Comparison of ENCODE assay signal across 1 cellular context in the genomic region with DNA sequence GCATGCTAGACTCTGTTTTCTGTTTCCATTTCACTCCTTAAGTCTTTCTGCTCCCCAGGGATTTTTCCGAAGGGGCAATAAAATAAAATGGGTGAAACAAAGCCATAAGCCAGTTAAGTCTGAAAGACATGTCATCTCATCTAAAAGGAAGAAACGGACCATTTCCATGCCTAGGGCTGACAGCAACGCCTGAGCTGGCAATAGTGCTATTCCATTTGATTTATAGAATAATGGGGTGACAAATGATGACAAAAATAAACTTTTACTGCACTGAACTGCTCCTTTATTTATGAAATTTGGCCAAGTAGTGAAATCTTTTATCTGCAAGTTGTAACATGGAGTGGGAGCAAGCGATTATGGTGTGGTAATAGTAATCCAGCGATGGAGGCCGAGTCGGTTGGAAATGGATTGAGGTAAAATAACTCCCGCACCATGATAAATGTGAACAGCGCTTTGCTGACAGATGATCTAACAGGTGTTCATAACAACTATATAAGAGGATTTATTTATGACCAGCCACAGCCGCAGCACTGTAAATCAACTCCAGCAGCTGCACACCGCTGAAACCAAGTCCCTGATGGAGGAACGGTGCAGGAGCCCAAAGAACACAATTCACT.
TF ChIP-seq lines count a peak whose summit lies in the region.

No MANE protein-coding gene starts in this region.

TF ChIP-seq in HEK293, 187 proteins besides CTCF, POLR2A, EP300 and RAD21 (continued from another document and continues in another):
- TF ChIP-seq ZNF274 (IDR thresholded peaks at IDR 0.05; ENCODE audit: low read length) (no peak), ZNF274 (tag by site-specific recombination; IDR thresholded peaks at IDR 0.05; ENCODE audit: borderline replicate concordance) (no peak), TRIM28 (IDR thresholded peaks at IDR 0.05; ENCODE audit: borderline replicate concordance, low read length) (no peak), ZNF549 (tag by site-specific recombination; IDR thresholded peaks at IDR 0.05) (no peak), ZNF10 (tag by site-specific recombination; IDR thresholded peaks at IDR 0.05) (peak; percentile 66), ZNF514 (tag by site-specific recombination; IDR thresholded peaks at IDR 0.05) (no peak), SALL2 (tag by site-specific recombination; IDR thresholded peaks at IDR 0.05; ENCODE audit: borderline replicate concordance) (no peak), OSR2 (tag by site-specific recombination; IDR thresholded peaks at IDR 0.05) (peak; percentile 99), ZNF621 (tag by site-specific recombination; IDR thresholded peaks at IDR 0.05) (no peak), ZNF776 (tag by site-specific recombination; IDR thresholded peaks at IDR 0.05; ENCODE audit: borderline replicate concordance) (no peak), ZNF48 (tag by site-specific recombination; IDR thresholded peaks at IDR 0.05) (no peak), SCRT1 (tag by site-specific recombination; IDR thresholded peaks at IDR 0.05; ENCODE audit: borderline replicate concordance) (no peak), ZNF660 (tag by site-specific recombination; IDR thresholded peaks at IDR 0.05) (no peak), GLI2 (tag by site-specific recombination; IDR thresholded peaks at IDR 0.05; ENCODE audit: borderline replicate concordance, low read depth) (peak; percentile 91), ZNF292 (tag by site-specific recombination; IDR thresholded peaks at IDR 0.05; ENCODE audit: borderline replicate concordance, low read depth) (no peak), GLIS1 (tag by site-specific recombination; IDR thresholded peaks at IDR 0.05) (peak; percentile 31; the same call in 1 of the 2 replicates), ZNF341 (tag by site-specific recombination; IDR thresholded peaks at IDR 0.05; ENCODE audit: low read depth) (no peak), ZNF521 (tag by site-specific recombination; IDR thresholded peaks at IDR 0.05) (no peak), KLF1 (tag by site-specific recombination; IDR thresholded peaks at IDR 0.05) (no peak), ZNF629 (tag by site-specific recombination; IDR thresholded peaks at IDR 0.05) (peak; percentile 86), MYNN (tag by site-specific recombination; IDR thresholded peaks at IDR 0.05; ENCODE audit: borderline replicate concordance) (peak; percentile 50), ZNF112 (tag by site-specific recombination; IDR thresholded peaks at IDR 0.05) (no peak), ZSCAN16 (tag by site-specific recombination; IDR thresholded peaks at IDR 0.05) (no peak), ZNF423 (tag by site-specific recombination; IDR thresholded peaks at IDR 0.05) (peak; percentile 90), KLF16 (tag by site-specific recombination; IDR thresholded peaks at IDR 0.05) (peak; percentile 83; the same call in 1 of the 2 replicates), ZNF529 (tag by site-specific recombination; IDR thresholded peaks at IDR 0.05; ENCODE audit: insufficient replicate concordance) (no peak), KLF8 (tag by site-specific recombination; IDR thresholded peaks at IDR 0.05) (peak; percentile 64), ZNF747 (tag by site-specific recombination; IDR thresholded peaks at IDR 0.05) (no peak), ZNF792 (tag by site-specific recombination; IDR thresholded peaks at IDR 0.05) (no peak), EGR2 (tag by site-specific recombination; IDR thresholded peaks at IDR 0.05; ENCODE audit: low read depth) (no peak), KLF9 (tag by site-specific recombination; IDR thresholded peaks at IDR 0.05; ENCODE audit: low read depth) (0 out of 2 replicates have a peak, but pooled peaks have one; percentile 44), ZNF394 (tag by site-specific recombination; IDR thresholded peaks at IDR 0.05; ENCODE audit: borderline replicate concordance) (peak; percentile 84), ZBTB21 (tag by site-specific recombination; IDR thresholded peaks at IDR 0.05) (peak; percentile 55), ZNF324 (tag by site-specific recombination; IDR thresholded peaks at IDR 0.05) (peak; percentile 81), ZNF548 (tag by site-specific recombination; IDR thresholded peaks at IDR 0.05) (no peak), ZNF155 (tag by site-specific recombination; IDR thresholded peaks at IDR 0.05) (no peak), HOXC10 (CRISPR knock-in tag; IDR thresholded peaks at IDR 0.05) (no peak)
- TF ChIP-seq, protein P1, sequence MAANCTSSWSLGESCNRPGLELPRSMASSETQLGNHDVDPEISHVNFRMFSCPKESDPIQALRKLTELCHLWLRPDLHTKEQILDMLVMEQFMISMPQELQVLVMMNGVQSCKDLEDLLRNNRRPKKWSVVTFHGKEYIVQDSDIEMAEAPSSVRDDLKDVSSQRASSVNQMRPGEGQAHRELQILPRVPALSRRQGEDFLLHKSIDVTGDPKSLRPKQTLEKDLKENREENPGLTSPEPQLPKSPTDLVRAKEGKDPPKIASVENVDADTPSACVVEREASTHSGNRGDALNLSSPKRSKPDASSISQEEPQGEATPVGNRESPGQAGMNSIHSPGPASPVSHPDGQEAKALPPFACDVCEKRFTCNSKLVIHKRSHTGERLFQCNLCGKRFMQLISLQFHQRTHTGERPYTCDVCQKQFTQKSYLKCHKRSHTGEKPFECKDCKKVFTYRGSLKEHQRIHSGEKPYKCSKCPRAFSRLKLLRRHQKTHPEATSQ (tag by site-specific recombination; IDR thresholded peaks at IDR 0.05), result 0 out of 2 replicates have a peak, but pooled peaks have one; percentile 62
- TF ChIP-seq, protein P2, sequence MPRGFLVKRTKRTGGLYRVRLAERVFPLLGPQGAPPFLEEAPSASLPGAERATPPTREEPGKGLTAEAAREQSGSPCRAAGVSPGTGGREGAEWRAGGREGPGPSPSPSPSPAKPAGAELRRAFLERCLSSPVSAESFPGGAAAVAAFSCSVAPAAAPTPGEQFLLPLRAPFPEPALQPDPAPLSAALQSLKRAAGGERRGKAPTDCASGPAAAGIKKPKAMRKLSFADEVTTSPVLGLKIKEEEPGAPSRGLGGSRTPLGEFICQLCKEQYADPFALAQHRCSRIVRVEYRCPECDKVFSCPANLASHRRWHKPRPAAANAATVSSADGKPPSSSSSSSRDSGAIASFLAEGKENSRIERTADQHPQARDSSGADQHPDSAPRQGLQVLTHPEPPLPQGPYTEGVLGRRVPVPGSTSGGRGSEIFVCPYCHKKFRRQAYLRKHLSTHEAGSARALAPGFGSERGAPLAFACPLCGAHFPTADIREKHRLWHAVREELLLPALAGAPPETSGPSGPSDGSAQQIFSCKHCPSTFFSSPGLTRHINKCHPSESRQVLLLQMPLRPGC (tag by site-specific recombination; IDR thresholded peaks at IDR 0.05), result peak; percentile 87
- TF ChIP-seq, protein P3, sequence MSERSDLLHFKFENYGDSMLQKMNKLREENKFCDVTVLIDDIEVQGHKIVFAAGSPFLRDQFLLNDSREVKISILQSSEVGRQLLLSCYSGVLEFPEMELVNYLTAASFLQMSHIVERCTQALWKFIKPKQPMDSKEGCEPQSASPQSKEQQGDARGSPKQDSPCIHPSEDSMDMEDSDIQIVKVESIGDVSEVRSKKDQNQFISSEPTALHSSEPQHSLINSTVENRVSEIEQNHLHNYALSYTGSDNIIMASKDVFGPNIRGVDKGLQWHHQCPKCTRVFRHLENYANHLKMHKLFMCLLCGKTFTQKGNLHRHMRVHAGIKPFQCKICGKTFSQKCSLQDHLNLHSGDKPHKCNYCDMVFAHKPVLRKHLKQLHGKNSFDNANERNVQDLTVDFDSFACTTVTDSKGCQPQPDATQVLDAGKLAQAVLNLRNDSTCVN (tag by site-specific recombination; optimal IDR thresholded peaks at IDR 0.05), result no peak
- TF ChIP-seq, protein P4, sequence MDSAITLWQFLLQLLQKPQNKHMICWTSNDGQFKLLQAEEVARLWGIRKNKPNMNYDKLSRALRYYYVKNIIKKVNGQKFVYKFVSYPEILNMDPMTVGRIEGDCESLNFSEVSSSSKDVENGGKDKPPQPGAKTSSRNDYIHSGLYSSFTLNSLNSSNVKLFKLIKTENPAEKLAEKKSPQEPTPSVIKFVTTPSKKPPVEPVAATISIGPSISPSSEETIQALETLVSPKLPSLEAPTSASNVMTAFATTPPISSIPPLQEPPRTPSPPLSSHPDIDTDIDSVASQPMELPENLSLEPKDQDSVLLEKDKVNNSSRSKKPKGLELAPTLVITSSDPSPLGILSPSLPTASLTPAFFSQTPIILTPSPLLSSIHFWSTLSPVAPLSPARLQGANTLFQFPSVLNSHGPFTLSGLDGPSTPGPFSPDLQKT (IDR thresholded peaks at IDR 0.05; ENCODE audit: borderline replicate concordance, low read depth, low read length), result no peak
- TF ChIP-seq, protein P5, sequence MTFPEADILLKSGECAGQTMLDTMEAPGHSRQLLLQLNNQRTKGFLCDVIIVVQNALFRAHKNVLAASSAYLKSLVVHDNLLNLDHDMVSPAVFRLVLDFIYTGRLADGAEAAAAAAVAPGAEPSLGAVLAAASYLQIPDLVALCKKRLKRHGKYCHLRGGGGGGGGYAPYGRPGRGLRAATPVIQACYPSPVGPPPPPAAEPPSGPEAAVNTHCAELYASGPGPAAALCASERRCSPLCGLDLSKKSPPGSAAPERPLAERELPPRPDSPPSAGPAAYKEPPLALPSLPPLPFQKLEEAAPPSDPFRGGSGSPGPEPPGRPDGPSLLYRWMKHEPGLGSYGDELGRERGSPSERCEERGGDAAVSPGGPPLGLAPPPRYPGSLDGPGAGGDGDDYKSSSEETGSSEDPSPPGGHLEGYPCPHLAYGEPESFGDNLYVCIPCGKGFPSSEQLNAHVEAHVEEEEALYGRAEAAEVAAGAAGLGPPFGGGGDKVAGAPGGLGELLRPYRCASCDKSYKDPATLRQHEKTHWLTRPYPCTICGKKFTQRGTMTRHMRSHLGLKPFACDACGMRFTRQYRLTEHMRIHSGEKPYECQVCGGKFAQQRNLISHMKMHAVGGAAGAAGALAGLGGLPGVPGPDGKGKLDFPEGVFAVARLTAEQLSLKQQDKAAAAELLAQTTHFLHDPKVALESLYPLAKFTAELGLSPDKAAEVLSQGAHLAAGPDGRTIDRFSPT (tag by site-specific recombination; IDR thresholded peaks at IDR 0.05), result no peak
- TF ChIP-seq, protein P6, sequence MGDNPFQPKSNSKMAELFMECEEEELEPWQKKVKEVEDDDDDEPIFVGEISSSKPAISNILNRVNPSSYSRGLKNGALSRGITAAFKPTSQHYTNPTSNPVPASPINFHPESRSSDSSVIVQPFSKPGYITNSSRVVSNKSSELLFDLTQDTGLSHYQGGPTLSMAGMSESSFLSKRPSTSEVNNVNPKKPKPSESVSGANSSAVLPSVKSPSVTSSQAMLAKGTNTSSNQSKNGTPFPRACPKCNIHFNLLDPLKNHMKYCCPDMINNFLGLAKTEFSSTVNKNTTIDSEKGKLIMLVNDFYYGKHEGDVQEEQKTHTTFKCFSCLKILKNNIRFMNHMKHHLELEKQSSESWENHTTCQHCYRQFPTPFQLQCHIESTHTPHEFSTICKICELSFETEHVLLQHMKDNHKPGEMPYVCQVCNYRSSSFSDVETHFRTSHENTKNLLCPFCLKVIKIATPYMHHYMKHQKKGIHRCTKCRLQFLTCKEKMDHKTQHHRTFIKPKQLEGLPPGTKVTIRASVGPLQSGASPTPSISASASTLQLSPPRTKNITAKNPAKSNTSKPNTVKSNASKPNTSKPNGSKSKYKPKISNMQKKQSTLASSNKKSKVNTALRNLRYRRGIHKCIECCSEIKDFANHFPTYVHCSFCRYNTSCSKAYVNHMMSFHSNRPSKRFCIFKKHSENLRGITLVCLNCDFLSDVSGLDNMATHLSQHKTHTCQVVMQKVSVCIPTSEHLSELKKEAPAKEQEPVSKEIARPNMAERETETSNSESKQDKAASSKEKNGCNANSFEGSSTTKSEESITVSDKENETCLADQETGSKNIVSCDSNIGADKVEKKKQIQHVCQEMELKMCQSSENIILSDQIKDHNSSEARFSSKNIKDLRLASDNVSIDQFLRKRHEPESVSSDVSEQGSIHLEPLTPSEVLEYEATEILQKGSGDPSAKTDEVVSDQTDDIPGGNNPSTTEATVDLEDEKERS (tag by site-specific recombination; IDR thresholded peaks at IDR 0.05), result no peak
- TF ChIP-seq, protein P7, sequence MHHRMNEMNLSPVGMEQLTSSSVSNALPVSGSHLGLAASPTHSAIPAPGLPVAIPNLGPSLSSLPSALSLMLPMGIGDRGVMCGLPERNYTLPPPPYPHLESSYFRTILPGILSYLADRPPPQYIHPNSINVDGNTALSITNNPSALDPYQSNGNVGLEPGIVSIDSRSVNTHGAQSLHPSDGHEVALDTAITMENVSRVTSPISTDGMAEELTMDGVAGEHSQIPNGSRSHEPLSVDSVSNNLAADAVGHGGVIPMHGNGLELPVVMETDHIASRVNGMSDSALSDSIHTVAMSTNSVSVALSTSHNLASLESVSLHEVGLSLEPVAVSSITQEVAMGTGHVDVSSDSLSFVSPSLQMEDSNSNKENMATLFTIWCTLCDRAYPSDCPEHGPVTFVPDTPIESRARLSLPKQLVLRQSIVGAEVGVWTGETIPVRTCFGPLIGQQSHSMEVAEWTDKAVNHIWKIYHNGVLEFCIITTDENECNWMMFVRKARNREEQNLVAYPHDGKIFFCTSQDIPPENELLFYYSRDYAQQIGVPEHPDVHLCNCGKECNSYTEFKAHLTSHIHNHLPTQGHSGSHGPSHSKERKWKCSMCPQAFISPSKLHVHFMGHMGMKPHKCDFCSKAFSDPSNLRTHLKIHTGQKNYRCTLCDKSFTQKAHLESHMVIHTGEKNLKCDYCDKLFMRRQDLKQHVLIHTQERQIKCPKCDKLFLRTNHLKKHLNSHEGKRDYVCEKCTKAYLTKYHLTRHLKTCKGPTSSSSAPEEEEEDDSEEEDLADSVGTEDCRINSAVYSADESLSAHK (tag by site-specific recombination; IDR thresholded peaks at IDR 0.05), result peak; percentile 97
- TF ChIP-seq, protein P8, sequence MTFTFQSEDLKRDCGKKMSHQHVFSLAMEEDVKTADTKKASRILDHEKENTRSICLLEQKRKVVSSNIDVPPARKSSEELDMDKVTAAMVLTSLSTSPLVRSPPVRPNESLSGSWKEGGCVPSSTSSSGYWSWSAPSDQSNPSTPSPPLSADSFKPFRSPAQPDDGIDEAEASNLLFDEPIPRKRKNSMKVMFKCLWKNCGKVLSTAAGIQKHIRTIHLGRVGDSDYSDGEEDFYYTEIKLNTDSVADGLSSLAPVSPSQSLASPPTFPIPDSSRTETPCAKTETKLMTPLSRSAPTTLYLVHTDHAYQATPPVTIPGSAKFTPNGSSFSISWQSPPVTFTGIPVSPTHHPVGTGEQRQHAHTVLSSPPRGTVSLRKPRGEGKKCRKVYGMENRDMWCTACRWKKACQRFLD (tag by site-specific recombination; IDR thresholded peaks at IDR 0.05), result no peak
- TF ChIP-seq, protein P9, sequence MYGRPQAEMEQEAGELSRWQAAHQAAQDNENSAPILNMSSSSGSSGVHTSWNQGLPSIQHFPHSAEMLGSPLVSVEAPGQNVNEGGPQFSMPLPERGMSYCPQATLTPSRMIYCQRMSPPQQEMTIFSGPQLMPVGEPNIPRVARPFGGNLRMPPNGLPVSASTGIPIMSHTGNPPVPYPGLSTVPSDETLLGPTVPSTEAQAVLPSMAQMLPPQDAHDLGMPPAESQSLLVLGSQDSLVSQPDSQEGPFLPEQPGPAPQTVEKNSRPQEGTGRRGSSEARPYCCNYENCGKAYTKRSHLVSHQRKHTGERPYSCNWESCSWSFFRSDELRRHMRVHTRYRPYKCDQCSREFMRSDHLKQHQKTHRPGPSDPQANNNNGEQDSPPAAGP (tag by site-specific recombination; IDR thresholded peaks at IDR 0.05), result peak; percentile 68; the same call in 1 of the 2 replicates
- TF ChIP-seq, protein P10, sequence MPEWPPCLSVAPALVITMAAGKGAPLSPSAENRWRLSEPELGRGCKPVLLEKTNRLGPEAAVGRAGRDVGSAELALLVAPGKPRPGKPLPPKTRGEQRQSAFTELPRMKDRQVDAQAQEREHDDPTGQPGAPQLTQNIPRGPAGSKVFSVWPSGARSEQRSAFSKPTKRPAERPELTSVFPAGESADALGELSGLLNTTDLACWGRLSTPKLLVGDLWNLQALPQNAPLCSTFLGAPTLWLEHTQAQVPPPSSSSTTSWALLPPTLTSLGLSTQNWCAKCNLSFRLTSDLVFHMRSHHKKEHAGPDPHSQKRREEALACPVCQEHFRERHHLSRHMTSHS (tag by site-specific recombination; IDR thresholded peaks at IDR 0.05), result peak; percentile 98
